ENCODE assay signal across 23 cellular contexts in the genomic region with DNA sequence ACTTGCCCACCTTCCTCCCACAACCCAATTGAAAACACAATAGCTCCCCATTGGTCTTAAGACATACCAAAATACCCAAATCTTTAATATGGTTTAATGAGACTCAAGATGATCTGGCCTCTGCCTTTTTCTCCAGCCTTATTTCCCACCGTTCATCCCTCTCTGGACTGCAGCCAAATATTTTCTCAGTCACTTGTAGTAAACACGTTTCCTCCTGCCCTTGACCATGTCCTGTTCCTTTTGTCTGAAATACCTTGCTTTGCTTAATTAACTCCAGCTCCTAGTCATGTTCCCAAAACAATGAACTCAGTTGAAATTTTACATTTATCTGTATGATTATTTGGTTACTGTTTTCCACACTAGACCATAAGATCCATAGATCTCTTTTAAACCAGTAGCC. TPM values are rescaled to one million over a fixed set of nuclear protein-coding genes. Genes with fewer than 3 reads are reported as not detected.
A peak's percentile ranks its signal among the peaks of the same experiment; 100 is the strongest.
DNase-seq lines count a peak whose midpoint lies in the region; ATAC-seq, FAIRE-seq and TF ChIP-seq lines count a peak whose summit lies in the region.
"Had no signal": no experiment of that assay in that cellular context is flagged by ENCODE, and none has a peak within 500 bp of the region (broad histone marks: within the 10 kb centered on the region; RNA-seq: fewer than 3 reads in every experiment).

No MANE protein-coding gene starts in this region.

- H3K4me3 ChIP-seq in K562: no peak overlapping the region
- H3K4me3 ChIP-seq: gastrocnemius medialis, vagina had no signal

- H3K27ac ChIP-seq in K562 (ENCODE audit: extremely low read depth, low read depth, low read length): no peak overlapping the region
- H3K27ac ChIP-seq: HL-60, vagina, VCaP had no signal

- peaks cover 7% of the 10 kb centered on the region; the same call in 1 of the 3 replicates for H3K36me3 ChIP-seq in K562 (ENCODE audit: control insufficient read depth, insufficient read depth, low read length)

- H3K27ac Mint-ChIP-seq in stimulated activated naive B cell treated with anti-CD40 and anti-IgM and Interleukin-4, amounts not matched to agents 10 μg/mL and 1 μg/mL and 100 μg/mL, for 72 hours: peak overlapping the region; percentile 21
- no peak overlapping the region for H3K27ac Mint-ChIP-seq in activated naive CD4-positive, alpha-beta T cell treated with anti-CD3 and anti-CD28 coated beads for 36 hours
- no peak overlapping the region for H3K27ac Mint-ChIP-seq in type B pancreatic cell
- no peak overlapping the region for H3K27ac Mint-ChIP-seq in activated T-cell treated with anti-CD3 and anti-CD28 coated beads, Interleukin-2, amount 50 U/mL, for 24 hours

- H3K4me2 ChIP-seq in K562 (ENCODE audit: insufficient read depth, low read length): no peak overlapping the region

- peaks cover 6 to 18% of the 10 kb centered on the region in 2 donors for H3K36me3 Mint-ChIP-seq in stimulated activated naive B cell treated with anti-CD40 and anti-IgM and Interleukin-4, amounts not matched to agents 10 μg/mL and 1 μg/mL and 100 μg/mL, for 72 hours
- no peaks in the 10 kb centered on the region for H3K36me3 Mint-ChIP-seq in activated naive CD4-positive, alpha-beta T cell treated with anti-CD3 and anti-CD28 coated beads for 36 hours (ENCODE audit: low read depth)
- H3K36me3 Mint-ChIP-seq in type B pancreatic cell: peaks cover 18% of the 10 kb centered on the region
- H3K36me3 Mint-ChIP-seq in activated T-cell treated with anti-CD3 and anti-CD28 coated beads, Interleukin-2, amount 50 U/mL, for 24 hours (ENCODE audit: low read depth): peaks cover 10% of the 10 kb centered on the region

- no TSS peak for BruUV-seq in K562 (replicated peaks; lab: Mats Ljungman, UMichigan)

- H3K27me3 Mint-ChIP-seq in stimulated activated naive B cell treated with anti-CD40 and anti-IgM and Interleukin-4, amounts not matched to agents 10 μg/mL and 1 μg/mL and 100 μg/mL, for 72 hours: no peaks in the 10 kb centered on the region
- H3K27me3 Mint-ChIP-seq in activated naive CD4-positive, alpha-beta T cell treated with anti-CD3 and anti-CD28 coated beads for 36 hours (ENCODE audit: low read depth): no peaks in the 10 kb centered on the region
- H3K27me3 Mint-ChIP-seq in type B pancreatic cell: no peaks in the 10 kb centered on the region
- no peaks in the 10 kb centered on the region for H3K27me3 Mint-ChIP-seq in activated T-cell treated with anti-CD3 and anti-CD28 coated beads, Interleukin-2, amount 50 U/mL, for 24 hours

- no peak for FAIRE-seq in K562 (lab: Jason Lieb, UNC)

- CTCF ChIA-PET in K562 (lab: Yijun Ruan, JAX; ENCODE audit: low intra/inter-chr PET ratio): no interaction called here
- CTCF ChIA-PET in activated naive CD4-positive, alpha-beta T cell treated with anti-CD3 and anti-CD28 coated beads for 36 hours (lab: Charles Lee): interaction anchor here (1.0 kb wide), 1 partner anchor 221 kb away, joined by 4 read pairs; no protein-coding TSS in a partner anchor

- POLR2A ChIA-PET in K562 (lab: Yijun Ruan, JAX): interaction anchor here (1.0 kb wide), 1 partner anchor 9 kb away, joined by 4 read pairs; no protein-coding TSS in a partner anchor

- no peak for TF ChIP-seq RAD21 in K562 (CRISPR knock-in tag; conservative IDR thresholded peaks at IDR 0.05 in 1 of 2, IDR thresholded peaks at IDR 0.05 in 1 of 2)

- no peaks in the 10 kb centered on the region for H3K4me1 Mint-ChIP-seq in stimulated activated naive B cell treated with anti-CD40 and anti-IgM and Interleukin-4, amounts not matched to agents 10 μg/mL and 1 μg/mL and 100 μg/mL, for 72 hours
- no peaks in the 10 kb centered on the region for H3K4me1 Mint-ChIP-seq in activated naive CD4-positive, alpha-beta T cell treated with anti-CD3 and anti-CD28 coated beads for 36 hours (ENCODE audit: low read depth)
- H3K4me1 Mint-ChIP-seq in type B pancreatic cell (ENCODE audit: unreplicated experiment): no peaks in the 10 kb centered on the region
- H3K4me1 Mint-ChIP-seq in activated T-cell treated with anti-CD3 and anti-CD28 coated beads, Interleukin-2, amount 50 U/mL, for 24 hours (ENCODE audit: low read depth): no peaks in the 10 kb centered on the region

- H3K9me3 ChIP-seq in K562 (replicated peaks; ENCODE audit: control insufficient read depth, insufficient read depth, low read depth, low read length): no peaks in the 10 kb centered on the region
- H3K9me3 ChIP-seq: gastrocnemius medialis, vagina had no signal

- H3K4me1 ChIP-seq in K562 (replicated peaks in 1 of 2; ENCODE audit: control insufficient read depth in 2 of 2, insufficient read depth in 2 of 2, low read length in 2 of 2): no peaks in the 10 kb centered on the region
- H3K4me1 ChIP-seq: gastrocnemius medialis, vagina had no signal

- no peak overlapping the region for H3K9ac ChIP-seq in K562 (ENCODE audit: insufficient read depth in 1 of 2, low read depth in 2 of 2, low read length in 2 of 2)

- 0% methylated on average over 2 of the region's 2 CpGs for WGBS in K562 (ENCODE audit: insufficient coverage, low coverage, missing lambda C conversion rate)

- TF ChIP-seq POLR2A in K562 (conservative IDR thresholded peaks at IDR 0.05): no peak

- intact Hi-C loops in K562 (cut with micrococcal nuclease): no loop called here
- intact Hi-C loops in activated naive CD4-positive, alpha-beta T cell treated with anti-CD3 and anti-CD28 coated beads for 36 hours (cut with micrococcal nuclease): no loop called here

- DNase-seq in NCI-H82 (lab: John Stamatoyannopoulos, UW) (peak; percentile 32), NCI-H82 treated with DMSO at 0.1 percent for 48 hours (lab: John Stamatoyannopoulos, UW; ENCODE audit: unreplicated experiment) (no peak), K562 (ENCODE audit: extremely low read depth in 1 of 4, low spot score in 3 of 4) (peak in 1 of 4 experiments; percentile 25), glomerular endothelial cell (ENCODE audit: extremely low read depth, low read depth, low spot score) (peak; percentile 58), type B pancreatic cell (ENCODE audit: extremely low spot score, unreplicated experiment) (no peak)
- DNase-seq in stimulated activated naive B cell treated with anti-CD40 and anti-IgM and Interleukin-4, amounts not matched to agents 10 μg/mL and 1 μg/mL and 100 μg/mL, for 72 hours: no peak
- no peak for DNase-seq in activated naive CD4-positive, alpha-beta T cell treated with anti-CD3 and anti-CD28 coated beads for 36 hours
- no peak for DNase-seq in activated T-cell treated with anti-CD3 and anti-CD28 coated beads, Interleukin-2, amount 50 U/mL, for 24 hours
- DNase-seq: ACHN; activated CD4-positive, alpha-beta T cell treated with anti-CD3 and anti-CD28 coated beads, Interleukin-2, amount 50 U/mL, for 48 hours; activated gamma-delta T cell treated with Interleukin-2 at 50 U/mL for 16 hours; C1 segment of cervical spinal cord; gastrocnemius medialis; MV-4-11; NCI-H2107; NCI-H748 treated with DMSO at 0.1 percent for 48 hours; PC-3; SIG-M5; T-helper 2 cell had no signal

- no peak overlapping the region for H2AFZ ChIP-seq in K562 (ENCODE audit: low read depth, low read length)

- H3K4me3 Mint-ChIP-seq in stimulated activated naive B cell treated with anti-CD40 and anti-IgM and Interleukin-4, amounts not matched to agents 10 μg/mL and 1 μg/mL and 100 μg/mL, for 72 hours: no peak overlapping the region
- no peak overlapping the region for H3K4me3 Mint-ChIP-seq in activated naive CD4-positive, alpha-beta T cell treated with anti-CD3 and anti-CD28 coated beads for 36 hours
- H3K4me3 Mint-ChIP-seq in type B pancreatic cell: no peak overlapping the region
- no peak overlapping the region for H3K4me3 Mint-ChIP-seq in activated T-cell treated with anti-CD3 and anti-CD28 coated beads, Interleukin-2, amount 50 U/mL, for 24 hours
- H3K4me3 Mint-ChIP-seq: neural crest cell had no signal

- in situ Hi-C loops in K562 (cut with MboI): no loop called here

- H4K20me1 ChIP-seq in K562 (replicated peaks; ENCODE audit: control insufficient read depth, insufficient read depth, low read length): no peaks in the 10 kb centered on the region

- H3K79me2 ChIP-seq in K562 (ENCODE audit: control insufficient read depth, insufficient read depth, low read length): no peaks in the 10 kb centered on the region

- TF ChIP-seq CTCF in K562 (IDR thresholded peaks at IDR 0.05 in 2 of 3, conservative IDR thresholded peaks at IDR 0.05 in 1 of 3; ENCODE audit: insufficient read depth in 2 of 3, low read depth in 1 of 3, low read length in 3 of 3) (no peak), type B pancreatic cell (conservative IDR thresholded peaks at IDR 0.05) (no peak)

- no peak for ATAC-seq in K562
- ATAC-seq in stimulated activated naive B cell treated with anti-CD40 and anti-IgM and Interleukin-4, amounts not matched to agents 10 μg/mL and 1 μg/mL and 100 μg/mL, for 72 hours (replicated peaks): no peak
- ATAC-seq: PC-3 had no signal

- peaks cover 5 to 8% of the 10 kb centered on the region in 2 donors for H3K9me3 Mint-ChIP-seq in stimulated activated naive B cell treated with anti-CD40 and anti-IgM and Interleukin-4, amounts not matched to agents 10 μg/mL and 1 μg/mL and 100 μg/mL, for 72 hours
- H3K9me3 Mint-ChIP-seq in activated naive CD4-positive, alpha-beta T cell treated with anti-CD3 and anti-CD28 coated beads for 36 hours: peaks cover 4% of the 10 kb centered on the region
- peaks cover 3% of the 10 kb centered on the region for H3K9me3 Mint-ChIP-seq in type B pancreatic cell
- H3K9me3 Mint-ChIP-seq in activated T-cell treated with anti-CD3 and anti-CD28 coated beads, Interleukin-2, amount 50 U/mL, for 24 hours: peaks cover 4% of the 10 kb centered on the region
- H3K9me3 Mint-ChIP-seq: neural crest cell had no signal

- H3K27me3 ChIP-seq in K562 (ENCODE audit: control insufficient read depth in 2 of 2, insufficient read depth in 2 of 2, low read length in 2 of 2): no peaks in the 10 kb centered on the region
- H3K27me3 ChIP-seq: gastrocnemius medialis, vagina had no signal

- H3K9me1 ChIP-seq in K562 (ENCODE audit: control insufficient read depth, insufficient read depth, low read length): no peaks in the 10 kb centered on the region

- no peak for TF ChIP-seq EP300 in K562 (IDR thresholded peaks at IDR 0.05; ENCODE audit: low read length)

RNA-seq across cellular contexts. Expression of a gene that starts 8.4 kb away (rescaled TPM):
- 34.2 and 138 TPM in 2 replicates for total RNA-seq in K562 (2011; cell fraction: chromatin; rRNA removed; ENCODE audit: low replicate concordance)
- 17.2 and 22.5 TPM in 2 replicates for total RNA-seq in K562 (2011; cell fraction: nucleolus; rRNA removed)
- total RNA-seq in K562 (2011; cell fraction: nucleoplasm; rRNA removed): 41.9 and 59.5 TPM in 2 replicates
- total RNA-seq in K562 (2014; rRNA removed): 42.5 and 58.8 TPM in 2 replicates
- 94.6 and 113 TPM in 2 replicates for total RNA-seq in K562 (2014; rRNA removed; fragmentation: Illumina TruSeq; extraction: Trizol)
- 81.2 and 83.4 TPM in 2 replicates for total RNA-seq in K562 (2015; rRNA removed; fragmentation: Illumina TruSeq; extraction: Trizol)
- total RNA-seq in K562 (2021): 67.7 and 70.2 TPM in 2 replicates
- polyA plus RNA-seq in K562 (2011; rRNA removed): 89.3 and 115 TPM in 2 replicates
- polyA plus RNA-seq in K562 (2011; cell fraction: cytosol; rRNA removed): 22.1 and 40.7 TPM in 2 replicates
- 42.9 and 80.8 TPM in 2 replicates for polyA plus RNA-seq in K562 (2011; cell fraction: nucleus; rRNA removed)
- polyA plus RNA-seq in K562 (2012): 42.6 and 50.8 TPM in 2 replicates
- 65.0 and 70.5 TPM in 2 replicates for polyA plus RNA-seq in K562 (2014; fragmentation: Illumina TruSeq; extraction: Trizol)
- polyA plus RNA-seq in K562 (2014; fragmentation: Nextera tagmentation; extraction: Ambion mirVana): 10 to 100 TPM; 29.6 to 43.1 TPM
- polyA plus RNA-seq in K562 (2014; rRNA removed): 55.1 and 57.5 TPM in 2 replicates
- 215 and 219 TPM in 2 replicates for polyA minus RNA-seq in K562 (2011; rRNA and poly(A)+ RNA removed)
- 58.7 and 70.0 TPM in 2 replicates for polyA minus RNA-seq in K562 (2011; cell fraction: cytosol; rRNA and poly(A)+ RNA removed)
- polyA minus RNA-seq in K562 (2011; cell fraction: nucleus; rRNA and poly(A)+ RNA removed): 25.0 and 62.5 TPM in 2 replicates
- total RNA-seq in glomerular endothelial cell: 24.8 and 28.5 TPM in 2 replicates
- total RNA-seq in activated naive CD4-positive, alpha-beta T cell treated with anti-CD3 and anti-CD28 coated beads for 36 hours: 10 to 100 TPM; 43.9 to 53.4 TPM
- 38.0 and 55.4 TPM in 2 replicates for total RNA-seq in type B pancreatic cell (ENCODE audit: low replicate concordance)

RNA-seq across cellular contexts. Expression of a gene that starts 57.0 kb away (rescaled TPM):
- total RNA-seq in K562 (2011; cell fraction: chromatin; rRNA removed; ENCODE audit: low replicate concordance): 31.3 and 49.9 TPM in 2 replicates
- 18.7 and 26.6 TPM in 2 replicates for total RNA-seq in K562 (2011; cell fraction: nucleolus; rRNA removed)
- total RNA-seq in K562 (2011; cell fraction: nucleoplasm; rRNA removed): 35.0 and 62.6 TPM in 2 replicates
- total RNA-seq in K562 (2014; rRNA removed) (17.8 and 17.9 TPM in 2 replicates), K562 (2014; rRNA removed; fragmentation: Illumina TruSeq; extraction: Trizol) (19.3 and 20.0 TPM in 2 replicates), K562 (2015; rRNA removed; fragmentation: Illumina TruSeq; extraction: Trizol) (25.8 TPM in 2 replicates), K562 (2021) (16.6 and 18.4 TPM in 2 replicates), glomerular endothelial cell (154 and 216 TPM in 2 replicates), type B pancreatic cell (ENCODE audit: low replicate concordance) (102 and 107 TPM in 2 replicates)
- polyA plus RNA-seq in K562 (2011; rRNA removed) (17.3 and 21.0 TPM in 2 replicates), K562 (2014; fragmentation: Illumina TruSeq; extraction: Trizol) (16.9 and 18.9 TPM in 2 replicates), K562 (2014; fragmentation: Nextera tagmentation; extraction: Ambion mirVana) (1 to 10 TPM; 6.1 to 8.8 TPM), K562 (2014; rRNA removed) (10.1 and 14.9 TPM in 2 replicates)
- polyA plus RNA-seq in K562 (2011; cell fraction: cytosol; rRNA removed): 5.9 and 9.0 TPM in 2 replicates
- 10.3 and 14.5 TPM in 2 replicates for polyA plus RNA-seq in K562 (2011; cell fraction: nucleus; rRNA removed)
- 14.0 and 25.8 TPM in 2 replicates for polyA plus RNA-seq in K562 (2012)
- 47.7 and 52.6 TPM in 2 replicates for polyA minus RNA-seq in K562 (2011; rRNA and poly(A)+ RNA removed)
- 10.3 and 19.3 TPM in 2 replicates for polyA minus RNA-seq in K562 (2011; cell fraction: cytosol; rRNA and poly(A)+ RNA removed)
- polyA minus RNA-seq in K562 (2011; cell fraction: nucleus; rRNA and poly(A)+ RNA removed): 16.0 and 24.0 TPM in 2 replicates
- total RNA-seq in activated naive CD4-positive, alpha-beta T cell treated with anti-CD3 and anti-CD28 coated beads for 36 hours: 1 to 10 TPM; 5.4 to 7.8 TPM

Comparison
In these comparisons a context has a peak if more than half of its experiments do, and no peak if none do; other contexts are left out.
1. DNase-seq: peak in NCI-H82 (single experiment) and glomerular endothelial cell (single experiment); none in NCI-H82 treated with DMSO at 0.1 percent for 48 hours (single experiment), stimulated activated naive B cell treated with anti-CD40 and anti-IgM and Interleukin-4, amounts not matched to agents 10 μg/mL and 1 μg/mL and 100 μg/mL, for 72 hours (single experiment), activated naive CD4-positive, alpha-beta T cell treated with anti-CD3 and anti-CD28 coated beads for 36 hours (single experiment), type B pancreatic cell (single experiment) and activated T-cell treated with anti-CD3 and anti-CD28 coated beads, Interleukin-2, amount 50 U/mL, for 24 hours (single experiment).